In the genomic region with DNA sequence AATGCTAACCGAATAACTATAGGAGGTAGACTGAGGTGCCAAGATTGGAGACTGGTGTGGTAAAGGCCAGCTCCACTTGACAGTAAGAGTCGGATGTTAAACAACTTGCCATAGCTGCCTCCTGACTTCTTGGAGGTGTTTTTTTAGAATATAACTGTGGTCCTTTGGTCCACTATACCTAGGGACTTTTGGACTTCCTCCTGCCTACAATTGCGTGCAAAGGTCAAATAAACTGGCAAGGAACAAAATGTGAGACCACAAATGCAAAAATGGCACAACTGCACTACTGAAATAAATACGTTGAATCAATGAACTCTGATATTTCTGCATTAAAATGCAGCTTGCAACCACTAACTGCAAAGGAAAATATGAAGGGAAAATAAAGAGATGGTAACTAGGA, we compare ENCODE assay signal across 40 cellular contexts.
"Had no signal": no experiment of that assay in that cellular context is flagged by ENCODE, and none has a peak within 500 bp of the region (broad histone marks: within the 10 kb centered on the region; RNA-seq: fewer than 3 reads in every experiment).

No MANE protein-coding gene starts in this region.

- H3K27ac Mint-ChIP-seq: activated naive CD4-positive, alpha-beta T cell treated with anti-CD3 and anti-CD28 coated beads for 36 hours; activated naive CD4-positive, alpha-beta T cell treated with anti-CD3 and anti-CD28 coated beads, Interleukin-2, amount 10 ng/mL, durations not matched to agents 7 days and 5 days; activated naive CD4-positive, alpha-beta T cell treated with anti-CD3 and anti-CD28 coated beads, Interleukin-2, amount 50 U/mL, for 24 hours; activated naive CD4-positive, alpha-beta T cell treated with anti-CD3 and anti-CD28 coated beads, Interleukin-2, amount 50 U/mL, for 72 hours; activated naive CD8-positive, alpha-beta T cell; activated naive CD8-positive, alpha-beta T cell treated with anti-CD3 and anti-CD28 coated beads for 36 hours; activated naive CD8-positive, alpha-beta T cell treated with anti-CD3 and anti-CD28 coated beads, Interleukin-2, amount 10 ng/mL, durations not matched to agents 7 days and 5 days; activated naive CD8-positive, alpha-beta T cell treated with anti-CD3 and anti-CD28 coated beads, Interleukin-2, amount 50 U/mL, for 24 hours; activated T-cell treated with anti-CD3 and anti-CD28 coated beads, Interleukin-2, amount 50 U/mL, for 24 hours; activated T-cell treated with anti-CD3 and anti-CD28 coated beads, Interleukin-2, amount 50 U/mL, for 72 hours; activated T-helper 1 cell treated with anti-CD3 and anti-CD28 coated beads, Interleukin-12 subunit alpha, Interleukin-12 subunit beta, Interleukin-2, Interleukin-4 antibody, amounts not matched to agents 30 ng/mL and 10 ng/mL and 1 ng/mL, durations not matched to agents 14 hours and 24 hours and 36 hours; activated T-helper 17 cell treated with anti-CD3 and anti-CD28 coated beads, Interleukin-2, amount 50 U/mL, for 72 hours; activated T-helper 2 cell treated with anti-CD3 and anti-CD28 coated beads, Interferon-gamma antibody, Interleukin-2, Interleukin-4, amounts not matched to agents 10 μg/mL and 5 μg/mL and 100 μg/mL, durations not matched to agents 14 hours and 24 hours and 36 hours had no signal

- H3K27me3 Mint-ChIP-seq: activated naive CD4-positive, alpha-beta T cell treated with anti-CD3 and anti-CD28 coated beads, Interleukin-2, amount 10 ng/mL, durations not matched to agents 7 days and 5 days; activated naive CD4-positive, alpha-beta T cell treated with anti-CD3 and anti-CD28 coated beads, Interleukin-2, amount 50 U/mL, for 24 hours; activated naive CD8-positive, alpha-beta T cell; activated naive CD8-positive, alpha-beta T cell treated with anti-CD3 and anti-CD28 coated beads for 36 hours; activated naive CD8-positive, alpha-beta T cell treated with anti-CD3 and anti-CD28 coated beads, Interleukin-2, amount 10 ng/mL, durations not matched to agents 7 days and 5 days; activated naive CD8-positive, alpha-beta T cell treated with anti-CD3 and anti-CD28 coated beads, Interleukin-2, amount 50 U/mL, for 24 hours; activated T-cell treated with anti-CD3 and anti-CD28 coated beads, Interleukin-2, amount 50 U/mL, for 24 hours; activated T-helper 17 cell treated with anti-CD3 and anti-CD28 coated beads, Interleukin-2, amount 50 U/mL, for 72 hours; brain; central memory CD8-positive, alpha-beta T cell had no signal

- H3K36me3 ChIP-seq: adrenal gland, ascending aorta, brain microvascular endothelial cell, breast epithelium, cardiac muscle cell had no signal

- H3K4me1 ChIP-seq: adrenal gland, ascending aorta, body of pancreas, breast epithelium had no signal

- H3K4me3 Mint-ChIP-seq: activated naive CD4-positive, alpha-beta T cell treated with anti-CD3 and anti-CD28 coated beads for 36 hours; activated naive CD4-positive, alpha-beta T cell treated with anti-CD3 and anti-CD28 coated beads, Interleukin-2, amount 10 ng/mL, durations not matched to agents 7 days and 5 days; activated naive CD4-positive, alpha-beta T cell treated with anti-CD3 and anti-CD28 coated beads, Interleukin-2, amount 50 U/mL, for 24 hours; activated naive CD8-positive, alpha-beta T cell; activated naive CD8-positive, alpha-beta T cell treated with anti-CD3 and anti-CD28 coated beads for 36 hours; activated naive CD8-positive, alpha-beta T cell treated with anti-CD3 and anti-CD28 coated beads, Interleukin-2, amount 10 ng/mL, durations not matched to agents 7 days and 5 days; activated naive CD8-positive, alpha-beta T cell treated with anti-CD3 and anti-CD28 coated beads, Interleukin-2, amount 50 U/mL, for 24 hours; activated T-cell treated with anti-CD3 and anti-CD28 coated beads, Interleukin-2, amount 50 U/mL, for 24 hours; activated T-cell treated with anti-CD3 and anti-CD28 coated beads, Interleukin-2, amount 50 U/mL, for 4 hours; activated T-cell treated with anti-CD3 and anti-CD28 coated beads, Interleukin-2, amount 50 U/mL, for 72 hours; activated T-helper 1 cell treated with anti-CD3 and anti-CD28 coated beads, Interleukin-12 subunit alpha, Interleukin-12 subunit beta, Interleukin-2, Interleukin-4 antibody, amounts not matched to agents 30 ng/mL and 10 ng/mL and 1 ng/mL, durations not matched to agents 14 hours and 24 hours and 36 hours; activated T-helper 17 cell treated with anti-CD3 and anti-CD28 coated beads, Interleukin-2, amount 50 U/mL, for 72 hours; central memory CD8-positive, alpha-beta T cell had no signal

- H3K4me3 ChIP-seq: adrenal gland, ascending aorta, body of pancreas, breast epithelium, cardiac muscle cell had no signal

- ATAC-seq: activated naive CD4-positive, alpha-beta T cell treated with anti-CD3 and anti-CD28 coated beads, Interleukin-2, amount 50 U/mL, for 72 hours; activated naive CD8-positive, alpha-beta T cell treated with anti-CD3 and anti-CD28 coated beads, Interleukin-2, amount 50 U/mL, for 24 hours; activated T-cell treated with anti-CD3 and anti-CD28 coated beads, Interleukin-2, amount 50 U/mL, for 4 hours; activated T-cell treated with anti-CD3 and anti-CD28 coated beads, Interleukin-2, amount 50 U/mL, for 72 hours; activated T-helper 17 cell treated with anti-CD3 and anti-CD28 coated beads, Interleukin-2, amount 50 U/mL, for 72 hours; body of pancreas had no signal

- H3K27ac ChIP-seq: adrenal gland, ascending aorta, body of pancreas, brain microvascular endothelial cell, breast epithelium, cardiac muscle cell had no signal

- H3K4me1 Mint-ChIP-seq: activated naive CD4-positive, alpha-beta T cell treated with anti-CD3 and anti-CD28 coated beads, Interleukin-2, amount 10 ng/mL, durations not matched to agents 7 days and 5 days; activated naive CD4-positive, alpha-beta T cell treated with anti-CD3 and anti-CD28 coated beads, Interleukin-2, amount 50 U/mL, for 24 hours; activated naive CD8-positive, alpha-beta T cell treated with anti-CD3 and anti-CD28 coated beads for 36 hours; activated naive CD8-positive, alpha-beta T cell treated with anti-CD3 and anti-CD28 coated beads, Interleukin-2, amount 10 ng/mL, durations not matched to agents 7 days and 5 days; activated naive CD8-positive, alpha-beta T cell treated with anti-CD3 and anti-CD28 coated beads, Interleukin-2, amount 50 U/mL, for 24 hours; activated T-helper 17 cell treated with anti-CD3 and anti-CD28 coated beads, Interleukin-2, amount 50 U/mL, for 72 hours; central memory CD8-positive, alpha-beta T cell had no signal

- DNase-seq: activated effector memory CD4-positive, alpha-beta T cell treated with anti-CD3 and anti-CD28 coated beads, Interleukin-2, amount 50 U/mL, for 16 hours; activated effector memory CD4-positive, alpha-beta T cell treated with Interleukin-2 at 50 U/mL for 16 hours; activated gamma-delta T cell; activated gamma-delta T cell treated with Interleukin-2 at 50 U/mL for 16 hours; activated naive CD4-positive, alpha-beta T cell; activated naive CD4-positive, alpha-beta T cell treated with anti-CD3 and anti-CD28 coated beads for 36 hours; activated naive CD4-positive, alpha-beta T cell treated with anti-CD3 and anti-CD28 coated beads, Interleukin-2, amount 10 ng/mL, durations not matched to agents 7 days and 5 days; activated naive CD4-positive, alpha-beta T cell treated with anti-CD3 and anti-CD28 coated beads, Interleukin-2, amount 50 U/mL, for 16 hours; activated naive CD4-positive, alpha-beta T cell treated with Interleukin-2 at 50 U/mL for 16 hours; activated naive CD8-positive, alpha-beta T cell treated with anti-CD3 and anti-CD28 coated beads for 36 hours; activated naive CD8-positive, alpha-beta T cell treated with anti-CD3 and anti-CD28 coated beads, Interleukin-2, amount 10 ng/mL, durations not matched to agents 7 days and 5 days; activated naive CD8-positive, alpha-beta T cell treated with anti-CD3 and anti-CD28 coated beads, Interleukin-2, amount 50 U/mL, for 24 hours; activated T-cell treated with anti-CD3 and anti-CD28 coated beads, Interleukin-2, amount 50 U/mL, for 1 hour; activated T-cell treated with anti-CD3 and anti-CD28 coated beads, Interleukin-2, amount 50 U/mL, for 24 hours; activated T-cell treated with anti-CD3 and anti-CD28 coated beads, Interleukin-2, amount 50 U/mL, for 4 hours; activated T-cell treated with anti-CD3 and anti-CD28 coated beads, Interleukin-2, amount 50 U/mL, for 48 hours; activated T-cell treated with anti-CD3 and anti-CD28 coated beads, Interleukin-2, amount 50 U/mL, for 72 hours; adrenal gland; amniotic stem cell; amygdala; anterior cingulate cortex; aorta; body of pancreas; brain microvascular endothelial cell; caudate nucleus; central memory CD4-positive, alpha-beta T cell; cerebellar nuclear complex had no signal

- H3K27me3 ChIP-seq: adrenal gland, ascending aorta, body of pancreas, brain microvascular endothelial cell, breast epithelium, cardiac muscle cell had no signal

- FAIRE-seq: astrocyte, bronchial epithelial cell had no signal

- H3K36me3 Mint-ChIP-seq: activated naive CD4-positive, alpha-beta T cell treated with anti-CD3 and anti-CD28 coated beads, Interleukin-2, amount 10 ng/mL, durations not matched to agents 7 days and 5 days; activated naive CD4-positive, alpha-beta T cell treated with anti-CD3 and anti-CD28 coated beads, Interleukin-2, amount 50 U/mL, for 24 hours; activated naive CD4-positive, alpha-beta T cell treated with anti-CD3 and anti-CD28 coated beads, Interleukin-2, amount 50 U/mL, for 72 hours; activated naive CD8-positive, alpha-beta T cell; activated naive CD8-positive, alpha-beta T cell treated with anti-CD3 and anti-CD28 coated beads for 36 hours; activated naive CD8-positive, alpha-beta T cell treated with anti-CD3 and anti-CD28 coated beads, Interleukin-2, amount 10 ng/mL, durations not matched to agents 7 days and 5 days had no signal

- H3K9me3 Mint-ChIP-seq: activated naive CD8-positive, alpha-beta T cell treated with anti-CD3 and anti-CD28 coated beads, Interleukin-2, amount 10 ng/mL, durations not matched to agents 7 days and 5 days; activated naive CD8-positive, alpha-beta T cell treated with anti-CD3 and anti-CD28 coated beads, Interleukin-2, amount 50 U/mL, for 24 hours; activated T-helper 2 cell treated with anti-CD3 and anti-CD28 coated beads, Interferon-gamma antibody, Interleukin-2, Interleukin-4, amounts not matched to agents 10 μg/mL and 5 μg/mL and 100 μg/mL, durations not matched to agents 14 hours and 24 hours and 36 hours had no signal

- H3K9me3 ChIP-seq: adrenal gland, ascending aorta, body of pancreas, breast epithelium had no signal
